9 cellular contexts compared by ENCODE assay signal in the genomic region with DNA sequence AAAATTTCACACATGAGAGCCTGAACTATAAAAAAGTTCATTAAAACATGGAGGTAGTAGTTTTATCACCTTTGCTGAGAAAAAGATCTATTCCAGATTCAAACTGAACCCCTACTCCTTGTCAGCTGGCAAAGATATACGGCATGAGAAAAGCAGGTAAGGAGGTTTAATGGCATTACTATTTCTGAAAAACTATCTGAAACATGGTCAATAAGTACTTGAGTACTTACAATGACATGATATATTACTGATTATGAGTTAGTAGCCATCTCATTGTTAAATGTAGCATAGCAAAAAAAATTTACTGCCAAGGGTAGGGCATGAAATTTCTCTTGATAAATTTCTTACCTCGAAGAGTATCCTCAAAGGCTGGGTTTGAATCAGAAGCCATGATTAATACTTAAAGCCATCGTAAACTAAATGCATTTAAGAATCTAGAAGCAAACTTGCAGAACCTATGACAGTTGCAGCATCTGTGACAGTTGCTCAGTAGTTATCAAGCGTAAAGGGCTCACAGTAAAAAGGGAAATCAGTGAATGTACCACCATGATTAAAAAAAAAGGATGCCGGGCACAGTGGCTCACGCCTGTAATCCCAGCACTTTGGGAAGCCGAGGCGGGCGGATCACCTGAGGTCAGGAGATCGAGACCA. TPM values are rescaled to one million over a fixed set of nuclear protein-coding genes. Genes with fewer than 3 reads are reported as not detected.
DNase-seq lines count a peak whose midpoint lies in the region; ATAC-seq and TF ChIP-seq lines count a peak whose summit lies in the region.
"Had no signal": no experiment of that assay in that cellular context is flagged by ENCODE, and none has a peak within 500 bp of the region (broad histone marks: within the 10 kb centered on the region; RNA-seq: fewer than 3 reads in every experiment).

No MANE protein-coding gene starts in this region.

- H3K27ac ChIP-seq in ACC112 (ENCODE audit: low read depth, low read length) (peak overlapping the region; percentile 0; the same call in 1 of the 2 replicates), brain microvascular endothelial cell (no peak overlapping the region), muscle layer of duodenum (ENCODE audit: low read length) (no peak overlapping the region)

- no peaks in the 10 kb centered on the region for H3K9me3 Mint-ChIP-seq in HFFc6

- TF ChIP-seq CTCF in HFFc6 (IDR thresholded peaks at IDR 0.05), result no peak
- TF ChIP-seq CTCF in brain microvascular endothelial cell (IDR thresholded peaks at IDR 0.05; ENCODE audit: low read depth, low read length, missing control alignments), result no peak

- H3K27ac Mint-ChIP-seq in HFFc6, result peak overlapping the region; percentile 50; the same call in 1 of the 2 replicates

- H3K27me3 Mint-ChIP-seq in HFFc6 (ENCODE audit: insufficient read depth), result peaks cover 1% of the 10 kb centered on the region

- peak overlapping the region; percentile 76 for H3K4me3 ChIP-seq in ACC112 (ENCODE audit: low read depth, low read length)
- H3K4me3 ChIP-seq in brain microvascular endothelial cell (ENCODE audit: low read depth, low read length), result peak overlapping the region; percentile 47
- H3K4me3 ChIP-seq in muscle layer of duodenum (ENCODE audit: low read depth in 1 of 2, low read length in 2 of 2), result peak overlapping the region; percentile 55 to 61

- H3K4me3 Mint-ChIP-seq in HFFc6, result peak overlapping the region; percentile 89

- peaks cover 15% of the 10 kb centered on the region for H3K36me3 ChIP-seq in ACC112 (ENCODE audit: insufficient read depth, low read length)
- H3K36me3 ChIP-seq in brain microvascular endothelial cell (replicated peaks), result peaks cover 3% of the 10 kb centered on the region
- H3K36me3 ChIP-seq in muscle layer of duodenum (ENCODE audit: control insufficient read depth in 1 of 2, insufficient read depth in 2 of 2, low read length in 2 of 2), result peaks cover 12 to 17% of the 10 kb centered on the region in 2 donors

- H3K36me3 Mint-ChIP-seq in HFFc6 (ENCODE audit: low read depth), result peaks cover 4% of the 10 kb centered on the region; the same call in 1 of the 2 replicates

- no peak for ATAC-seq in HG02852 (IDR thresholded peaks at IDR 0.05; ENCODE audit: unreplicated experiment)
- ATAC-seq in left lobe of liver, result no peak
- ATAC-seq in HG03432 (IDR thresholded peaks at IDR 0.05; ENCODE audit: unreplicated experiment), result no peak

- H3K27me3 ChIP-seq in ACC112 (ENCODE audit: insufficient read depth, low read length), result no peaks in the 10 kb centered on the region
- no peaks in the 10 kb centered on the region for H3K27me3 ChIP-seq in brain microvascular endothelial cell (replicated peaks)
- no peaks in the 10 kb centered on the region for H3K27me3 ChIP-seq in muscle layer of duodenum (ENCODE audit: low read depth, low read length)

- peaks cover 52% of the 10 kb centered on the region for H3K4me1 Mint-ChIP-seq in HFFc6 (ENCODE audit: low read depth)

- peaks cover 30% of the 10 kb centered on the region for H3K4me1 ChIP-seq in ACC112 (ENCODE audit: control insufficient read depth, insufficient read depth, low read length, unreplicated experiment)
- H3K4me1 ChIP-seq in muscle layer of duodenum (ENCODE audit: control insufficient read depth in 1 of 2, insufficient read depth in 2 of 2, low read length in 2 of 2), result no peaks in the 10 kb centered on the region

- H3K79me2 ChIP-seq in ACC112 (ENCODE audit: control insufficient read depth, insufficient read depth, low read length, unreplicated experiment), result no peaks in the 10 kb centered on the region

- DNase-seq in HFFc6 (no peak), brain microvascular endothelial cell (no peak), left lobe of liver (ENCODE audit: low spot score) (no peak), SK-N-DZ (ENCODE audit: low spot score) (no peak)
- DNase-seq: NCI-H1048 had no signal

- in situ Hi-C loops in brain microvascular endothelial cell (cut with HindIII; ENCODE audit: low pct_ligation_motif_present, low sequenced_read_pairs), result no loop called here

- peak overlapping the region; percentile 31 for H2AFZ ChIP-seq in ACC112 (ENCODE audit: low read length, unreplicated experiment)

- no peaks in the 10 kb centered on the region for H3K9me3 ChIP-seq in muscle layer of duodenum (ENCODE audit: control insufficient read depth in 1 of 2, low read length in 2 of 2)

RNA-seq across cellular contexts. Expression of a gene that starts 8.7 kb away (rescaled TPM):
- 10 to 100 TPM; 20.4 to 29.9 (median 26.8) TPM for total RNA-seq in HFFc6 (2021; fragmentation: NEBNext Ultra II Directional; extraction: Animal tissue kit (Norgen Biotek cat#: 25700))
- total RNA-seq in left lobe of liver, result 10.0 TPM
- 6.1 and 8.1 TPM in 2 replicates for polyA plus RNA-seq in SK-N-DZ (2014; cell fraction: cytosol; rRNA removed)
- polyA plus RNA-seq in SK-N-DZ (2014; cell fraction: nucleus; rRNA removed), result 1.8 and 2.0 TPM in 2 replicates

RNA-seq across cellular contexts. Expression of a gene that starts 50.9 kb away (rescaled TPM):
- total RNA-seq in HFFc6 (2021; fragmentation: NEBNext Ultra II Directional; extraction: Animal tissue kit (Norgen Biotek cat#: 25700)), result 10 to 100 TPM; 32.5 to 56.3 (median 48.9) TPM
- total RNA-seq in left lobe of liver, result 0.33 TPM
- polyA plus RNA-seq in SK-N-DZ (2014; cell fraction: cytosol; rRNA removed), result not detected in 2 replicates
- not detected in 2 replicates for polyA plus RNA-seq in SK-N-DZ (2014; cell fraction: nucleus; rRNA removed)

Comparison
In these comparisons a context has a peak if more than half of its experiments do, and no peak if none do; other contexts are left out.
1. RNA of a gene that starts 50.9 kb away (total RNA-seq): 32.5 to 56.3 TPM in HFFc6; 0.33 TPM in left lobe of liver (single experiment); every median in the first group is over 10 times any median in the second.
2. Peak in every context shown above with its lines, with median percentiles within 50 percentile points of each other: H3K4me3 ChIP-seq.